ENCODE assay signal across 20 cellular contexts in genomic region chr18:21267370-21267769, GRCh38. TPM values are rescaled to one million over a fixed set of nuclear protein-coding genes. Genes with fewer than 3 reads are reported as not detected.
DNase-seq lines count a peak whose midpoint lies in the region; FAIRE-seq and TF ChIP-seq lines count a peak whose summit lies in the region.
"Had no signal": no experiment of that assay in that cellular context is flagged by ENCODE, and none has a peak within 500 bp of the region (broad histone marks: within the 10 kb centered on the region; RNA-seq: fewer than 3 reads in every experiment).

No MANE protein-coding gene starts in this region.

- no peak for TF ChIP-seq CTCF in Caco-2 (IDR thresholded peaks at IDR 0.05; ENCODE audit: insufficient read depth in 1 of 2, low read depth in 1 of 2, low read length in 1 of 2, severe bottlenecking in 1 of 2, unreplicated experiment in 1 of 2)

- H3K4me3 Mint-ChIP-seq in Caco-2 (ENCODE audit: unreplicated experiment), result no peak overlapping the region

- H3K36me3 Mint-ChIP-seq in Caco-2 (ENCODE audit: insufficient read depth, unreplicated experiment), result no peaks in the 10 kb centered on the region

- no TSS peak for BruUV-seq in Caco-2 (replicated peaks; lab: Mats Ljungman, UMichigan)

- in situ Hi-C loops in SK-MEL-5 (cut with HindIII; ENCODE audit: low pct_unique_long_range_greater_than_20kb, low sequenced_read_pairs), result no loop called here

- 100% methylated on average over 2 of the region's 2 CpGs; no CpG with 5 or more reads in 1 of the 2 experiments for WGBS in mesodermal cell (ENCODE audit: insufficient coverage in 2 of 2), 2 experiments
- 22 to 56% (median 42%) methylated on average over 2 of the region's 2 CpGs for WGBS in small intestine, 3 donors

- H3K9me3 Mint-ChIP-seq in Caco-2 (ENCODE audit: unreplicated experiment), result no peaks in the 10 kb centered on the region

- H3K27me3 ChIP-seq in Caco-2 (replicated peaks; ENCODE audit: control insufficient read depth, insufficient read depth, low read length) (no peaks in the 10 kb centered on the region), small intestine (ENCODE audit: control insufficient read depth in 2 of 2, insufficient read depth in 2 of 2, low read length in 2 of 2) (no peaks in the 10 kb centered on the region)
- H3K27me3 ChIP-seq: MG63 had no signal

- CTCF ChIA-PET in Caco-2 (lab: Charles Lee), result no interaction called here

- no peak for FAIRE-seq in small intestine (lab: Jason Lieb, UNC)
- FAIRE-seq: G401.6, HTR-8/SVneo had no signal

- peak overlapping the region; percentile 32 for H3K27ac ChIP-seq in mesodermal cell (ENCODE audit: low read depth, low read length, severe bottlenecking)
- no peak overlapping the region for H3K27ac ChIP-seq in small intestine (ENCODE audit: low read depth in 1 of 2, low read length in 1 of 2)
- H3K27ac ChIP-seq: GM23248 had no signal

- intact Hi-C loops in Caco-2 (cut with micrococcal nuclease; ENCODE audit: unreplicated experiment), result loop anchor here (2.0 kb wide), 1 partner anchor 37 kb away; no protein-coding TSS in a partner anchor

- H3K9me3 ChIP-seq in Caco-2, result no peaks in the 10 kb centered on the region
- no peaks in the 10 kb centered on the region for H3K9me3 ChIP-seq in mesodermal cell (ENCODE audit: control insufficient read depth, low read length)
- no peaks in the 10 kb centered on the region for H3K9me3 ChIP-seq in small intestine (ENCODE audit: control insufficient read depth, low read depth)
- H3K9me3 ChIP-seq: MG63 had no signal

- H3K27ac Mint-ChIP-seq in Caco-2 (ENCODE audit: unreplicated experiment), result peak overlapping the region; percentile 56

- H3K4me3 ChIP-seq in Caco-2 (ENCODE audit: low read depth, low read length), result no peak overlapping the region
- H3K4me3 ChIP-seq in mesodermal cell (ENCODE audit: extremely low read depth, insufficient read depth, low read length, poor library complexity, severe bottlenecking), result no peak overlapping the region
- H3K4me3 ChIP-seq in small intestine (ENCODE audit: low read depth in 1 of 2, low read length in 2 of 2), result no peak overlapping the region
- H3K4me3 ChIP-seq: GM23248, MG63 had no signal

- H3K4me1 ChIP-seq in Caco-2 (peaks cover 88% of the 10 kb centered on the region), mesodermal cell (ENCODE audit: control insufficient read depth, insufficient read depth, low read length, poor library complexity, severe bottlenecking) (peaks cover 45% of the 10 kb centered on the region), small intestine (ENCODE audit: control insufficient read depth in 2 of 2, insufficient read depth in 1 of 2, low read depth in 1 of 2, low read length in 1 of 2) (no peaks in the 10 kb centered on the region)

- DNase-seq in Caco-2 (peak in 1 of 2 experiments; percentile 44), SK-MEL-5 (ENCODE audit: low read depth, low spot score) (peak; percentile 5), small intestine (peak; percentile 35), SKM-1 (lab: John Stamatoyannopoulos, UW; ENCODE audit: unreplicated experiment) (no peak)
- DNase-seq in stimulated activated CD4-positive, alpha-beta T cell treated with anti-CD3 and anti-CD28 coated beads, Interleukin-1b, Interleukin-23, amount 100 ng/mL, for 48 hours, result no peak
- no peak for DNase-seq in stimulated activated naive CD4-positive, alpha-beta T cell treated with Interleukin-2 at 50 U/mL for 16 hours (lab: John Stamatoyannopoulos, UW)
- DNase-seq: GM23248; H7; IMR-90; KG1; MG63; NCI-H2029; NCI-H446; NCI-H524 treated with DMSO at 0.1 percent for 48 hours; NCI-H82; NK-92 treated with Interleukin-12 subunit alpha and Interleukin-12 subunit beta, amount 100 ng/mL, for 24 hours; PC-3 had no signal

- POLR2A ChIA-PET in Caco-2 (lab: Charles Lee), result no interaction called here

- H3K27me3 Mint-ChIP-seq in Caco-2 (ENCODE audit: insufficient read depth, unreplicated experiment), result no peaks in the 10 kb centered on the region

- H3K36me3 ChIP-seq in Caco-2 (ENCODE audit: control insufficient read depth, insufficient read depth, low read length), result no peaks in the 10 kb centered on the region
- no peaks in the 10 kb centered on the region for H3K36me3 ChIP-seq in mesodermal cell (ENCODE audit: control insufficient read depth, insufficient read depth, low read length)
- no peaks in the 10 kb centered on the region for H3K36me3 ChIP-seq in small intestine (ENCODE audit: control insufficient read depth in 2 of 2, insufficient read depth in 2 of 2, low read length in 2 of 2)
- H3K36me3 ChIP-seq: MG63 had no signal

- H3K4me1 Mint-ChIP-seq in Caco-2 (ENCODE audit: low read depth, unreplicated experiment), result peaks cover 64% of the 10 kb centered on the region

RNA-seq across cellular contexts. Expression of gene GREB1L, which starts 25.3 kb away (rescaled TPM):
- total RNA-seq in Caco-2 (2022), result 71.1 and 75.4 TPM in 2 replicates
- 0.50 and 1.9 TPM in 2 replicates for total RNA-seq in SK-MEL-5 (2014; rRNA removed; shearing (Covaris generic))
- 0.18 and 4.5 TPM in 2 replicates for polyA plus RNA-seq in SK-MEL-5 (2015; cell fraction: cytosol; rRNA removed)
- polyA plus RNA-seq in SK-MEL-5 (2015; cell fraction: nucleus; rRNA removed), result 1.1 and 3.4 TPM in 2 replicates
- 23.6 TPM for polyA plus RNA-seq in mesodermal cell (2013, experiment 1 of 2)
- polyA plus RNA-seq in mesodermal cell (2013, experiment 2 of 2), result 22.5 TPM
- polyA plus RNA-seq in small intestine, result under 1 TPM in 2 of 3 donors, not detected in 1; under 0.01 to 0.52 TPM

Comparison
In these comparisons a context has a peak if more than half of its experiments do, and no peak if none do; other contexts are left out.
1. DNase-seq: peak in SK-MEL-5 (single experiment) and small intestine (single experiment); none in SKM-1 (single experiment), stimulated activated CD4-positive, alpha-beta T cell treated with anti-CD3 and anti-CD28 coated beads, Interleukin-1b, Interleukin-23, amount 100 ng/mL, for 48 hours (single experiment) and stimulated activated naive CD4-positive, alpha-beta T cell treated with Interleukin-2 at 50 U/mL for 16 hours (single experiment).
2. RNA of gene GREB1L, which starts 25.3 kb away (total RNA-seq): 71.1 to 75.4 TPM in Caco-2; 0.50 to 1.9 TPM in SK-MEL-5; every median in the first group is over 10 times any median in the second.